8 cellular contexts compared by ENCODE assay signal in the genomic region with DNA sequence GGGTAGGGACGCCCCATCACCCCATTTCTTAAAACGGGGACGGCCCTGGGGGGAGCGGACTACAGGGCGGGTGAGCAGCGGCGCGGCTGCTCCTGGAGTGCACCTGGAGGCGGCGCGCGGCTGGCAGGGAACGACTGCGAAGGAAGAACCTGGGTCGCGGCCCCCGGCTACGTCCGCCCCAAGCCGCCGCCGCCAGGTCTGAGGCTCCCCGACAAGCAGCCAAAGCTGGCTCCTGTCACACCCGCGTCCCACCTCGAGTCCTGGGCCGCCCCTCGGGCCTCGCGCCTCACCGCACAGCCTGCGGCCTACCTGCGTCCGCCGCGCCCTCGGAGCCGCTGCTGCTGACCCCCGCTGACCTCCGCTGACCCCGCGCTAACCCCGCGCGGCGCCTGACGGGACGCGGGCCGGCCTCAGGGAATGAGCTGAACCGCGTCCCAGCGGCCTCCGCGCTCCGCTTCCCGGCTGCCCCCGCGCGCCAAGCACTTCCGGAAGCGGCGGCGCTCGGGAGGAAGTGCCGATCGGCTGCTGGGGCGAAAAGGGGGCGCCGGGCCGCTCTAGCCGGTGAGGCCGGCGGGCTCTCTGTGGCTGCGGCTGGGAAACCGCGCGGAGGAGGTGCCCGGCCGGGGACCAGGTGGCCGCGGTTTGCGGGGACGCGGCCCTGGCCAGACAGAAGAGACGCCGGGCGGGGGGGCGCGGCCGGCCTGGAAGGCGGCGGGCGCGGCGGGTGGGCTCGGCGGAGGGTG. TPM values are rescaled to one million over a fixed set of nuclear protein-coding genes. Genes with fewer than 3 reads are reported as not detected.
DNase-seq lines count a peak whose midpoint lies in the region; ATAC-seq and TF ChIP-seq lines count a peak whose summit lies in the region.

Gene ARFRP1, minus strand, starts transcription at position 419 of the 743 bp plus-strand sequence. CDS start 885 bp downstream, outside the sequence.
A gene with protein sequence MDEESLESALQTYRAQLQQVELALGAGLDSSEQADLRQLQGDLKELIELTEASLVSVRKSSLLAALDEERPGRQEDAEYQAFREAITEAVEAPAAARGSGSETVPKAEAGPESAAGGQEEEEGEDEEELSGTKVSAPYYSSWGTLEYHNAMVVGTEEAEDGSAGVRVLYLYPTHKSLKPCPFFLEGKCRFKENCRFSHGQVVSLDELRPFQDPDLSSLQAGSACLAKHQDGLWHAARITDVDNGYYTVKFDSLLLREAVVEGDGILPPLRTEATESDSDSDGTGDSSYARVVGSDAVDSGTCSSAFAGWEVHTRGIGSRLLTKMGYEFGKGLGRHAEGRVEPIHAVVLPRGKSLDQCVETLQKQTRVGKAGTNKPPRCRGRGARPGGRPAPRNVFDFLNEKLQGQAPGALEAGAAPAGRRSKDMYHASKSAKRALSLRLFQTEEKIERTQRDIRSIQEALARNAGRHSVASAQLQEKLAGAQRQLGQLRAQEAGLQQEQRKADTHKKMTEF (plus strand): TSS at position 482 of the 743 bp plus-strand sequence. CDS start 542 bp downstream, outside the sequence.

- WGBS in esophagus muscularis mucosa = under 1% methylated on average over 24 of the region's 98 CpGs

- no peaks in the 10 kb centered on the region for H3K27me3 ChIP-seq in Peyer's patch
- H3K27me3 ChIP-seq in esophagus muscularis mucosa = no peaks in the 10 kb centered on the region
- no peaks in the 10 kb centered on the region for H3K27me3 ChIP-seq in muscle layer of colon (ENCODE audit: control insufficient read depth in 1 of 2, insufficient read depth in 2 of 2, low read length in 2 of 2)

- H3K9me3 Mint-ChIP-seq in activated T-cell treated with anti-CD3 and anti-CD28 coated beads, Interleukin-2, amount 50 U/mL, for 4 hours = no peaks in the 10 kb centered on the region

- H3K9me3 ChIP-seq in Peyer's patch (no peaks in the 10 kb centered on the region), esophagus muscularis mucosa (no peaks in the 10 kb centered on the region), muscle layer of colon (ENCODE audit: low read length) (no peaks in the 10 kb centered on the region)

- TF ChIP-seq EP300 in esophagus muscularis mucosa (IDR thresholded peaks at IDR 0.05) = no peak

- TF ChIP-seq POLR2A in Peyer's patch (IDR thresholded peaks at IDR 0.05) (peak in 1 of 2 donors; percentile 74), esophagus muscularis mucosa (IDR thresholded peaks at IDR 0.05; ENCODE audit: low read depth) (peak; percentile 24)

- in situ Hi-C loops in KBM-7 (cut with MboI; ENCODE audit: low pct_unique_long_range_greater_than_20kb, low sequenced_read_pairs) = no loop called here

- peak within 1 kb of the TSS; percentile 92 for H3K4me3 Mint-ChIP-seq in activated T-cell treated with anti-CD3 and anti-CD28 coated beads, Interleukin-2, amount 50 U/mL, for 4 hours

- H3K4me1 ChIP-seq in Peyer's patch (peaks cover 4 to 25% (median 18%) of the 10 kb centered on the region in 4 donors), esophagus muscularis mucosa (peaks cover 28 to 45% (median 38%) of the 10 kb centered on the region in 4 donors), muscle layer of colon (ENCODE audit: insufficient read depth, low read length) (peaks cover 26% of the 10 kb centered on the region)

- DNase-seq in DMS 273 (lab: John Stamatoyannopoulos, UW; ENCODE audit: unreplicated experiment) = peak; percentile 92
- DNase-seq in KBM-7 = peak; percentile 90
- peak; percentile 87 to 95 (median 94) for DNase-seq in Peyer's patch
- DNase-seq in activated T-cell treated with anti-CD3 and anti-CD28 coated beads, Interleukin-2, amount 50 U/mL, for 4 hours = peak; percentile 85
- DNase-seq in esophagus muscularis mucosa (ENCODE audit: extremely low spot score) = peak; percentile 96
- peak; percentile 70 for DNase-seq in stimulated activated CD8-positive, alpha-beta memory T cell treated with anti-CD3 and anti-CD28 coated beads, Interleukin-7, amount 100 ng/mL, for 24 hours (ENCODE audit: low read depth)

- H3K4me1 Mint-ChIP-seq in activated T-cell treated with anti-CD3 and anti-CD28 coated beads, Interleukin-2, amount 50 U/mL, for 4 hours (ENCODE audit: low read depth) = peaks cover 49% of the 10 kb centered on the region

- TF ChIP-seq CTCF in Peyer's patch (IDR thresholded peaks at IDR 0.05) (peak in 2 of 6 experiments; percentile 6 to 24), esophagus muscularis mucosa (IDR thresholded peaks at IDR 0.05) (peak in 1 of 3 experiments; percentile 16)

- intact Hi-C loops in esophagus muscularis mucosa (cut with DNase I) = loop anchor here (5.0 kb wide), 1 partner anchor 50 kb away; the partner anchor contains the start of gene RTEL1

- H3K36me3 Mint-ChIP-seq in activated T-cell treated with anti-CD3 and anti-CD28 coated beads, Interleukin-2, amount 50 U/mL, for 4 hours (ENCODE audit: insufficient read depth) = peaks cover 33% of the 10 kb centered on the region

- H3K27ac ChIP-seq in Peyer's patch (peak within 1 kb of the TSS; percentile 89 to 96 (median 93)), esophagus muscularis mucosa (replicated peaks in 1 of 4) (peak within 1 kb of the TSS; percentile 81 to 96 (median 88)), muscle layer of colon (ENCODE audit: low read depth, low read length) (peak within 1 kb of the TSS; percentile 83)

- ATAC-seq in GM21529 (IDR thresholded peaks at IDR 0.05; ENCODE audit: unreplicated experiment) = peak; percentile 68
- peak; percentile 87 to 89 for ATAC-seq in activated T-cell treated with anti-CD3 and anti-CD28 coated beads, Interleukin-2, amount 50 U/mL, for 4 hours

- H3K36me3 ChIP-seq in Peyer's patch (peaks cover 0 to 61% (median 0%) of the 10 kb centered on the region in 3 donors), esophagus muscularis mucosa (peaks cover 37 to 79% (median 71%) of the 10 kb centered on the region in 4 donors), muscle layer of colon (ENCODE audit: insufficient read depth, low read length) (peaks cover 41% of the 10 kb centered on the region)

- H3K4me3 ChIP-seq in Peyer's patch (peak within 1 kb of the TSS; percentile 83 to 99 (median 92)), esophagus muscularis mucosa (peak within 1 kb of the TSS; percentile 73 to 99 (median 90)), muscle layer of colon (ENCODE audit: low read depth in 1 of 2, low read length in 2 of 2) (peak within 1 kb of the TSS; percentile 71 to 78)

- no peaks in the 10 kb centered on the region for H3K27me3 Mint-ChIP-seq in activated T-cell treated with anti-CD3 and anti-CD28 coated beads, Interleukin-2, amount 50 U/mL, for 4 hours (ENCODE audit: low read depth)

- H3K9ac ChIP-seq in muscle layer of colon (ENCODE audit: low read length) = peak within 1 kb of the TSS; percentile 57

RNA-seq across cellular contexts. Expression of gene ARFRP1, which starts in this region (rescaled TPM):
- 10 to 100 TPM; 39.1 to 67.6 (median 46.3) TPM for total RNA-seq in Peyer's patch
- 10 to 100 TPM; 62.1 to 67.1 (median 63.5) TPM for total RNA-seq in activated T-cell treated with anti-CD3 and anti-CD28 coated beads, Interleukin-2, amount 50 U/mL, for 4 hours
- 10 to 100 TPM; 34.1 to 46.5 (median 44.6) TPM for total RNA-seq in esophagus muscularis mucosa

RNA-seq across cellular contexts. Expression of the second gene that starts in this region (rescaled TPM):
- total RNA-seq in Peyer's patch = 10 to 100 TPM; 48.9 to 67.7 (median 54.7) TPM
- total RNA-seq in activated T-cell treated with anti-CD3 and anti-CD28 coated beads, Interleukin-2, amount 50 U/mL, for 4 hours = 10 to 100 TPM; 38.1 to 43.9 (median 42.0) TPM
- total RNA-seq in esophagus muscularis mucosa = 10 to 100 TPM; 22.5 to 38.9 (median 28.6) TPM

Comparison
In these comparisons a context has a peak if more than half of its experiments do, and no peak if none do; other contexts are left out.
1. Peak in every context shown above with its lines: DNase-seq, ATAC-seq, H3K4me3 ChIP-seq and H3K27ac ChIP-seq.